ENCODE assay signal across 8 cellular contexts in genomic region chr4:48906283-48907173, GRCh38. TPM values are rescaled to one million over a fixed set of nuclear protein-coding genes. Genes with fewer than 3 reads are reported as not detected.
DNase-seq lines count a peak whose midpoint lies in the region; ATAC-seq and TF ChIP-seq lines count a peak whose summit lies in the region.

OCIAD2 (minus strand) TSS chr4:48906774; CDS start chr4:48904549, 2,225 bp downstream.

- CTCF ChIA-PET in Panc1 (lab: Charles Lee), result interaction anchor here (0.6 kb wide), 1 partner anchor 25 kb away, joined by 3 read pairs; no protein-coding TSS in a partner anchor

- H3K4me1 ChIP-seq in Panc1 (ENCODE audit: control insufficient read depth, insufficient read depth, low read length) (peaks cover 4% of the 10 kb centered on the region; the same call in 1 of the 2 replicates), psoas muscle (no peaks in the 10 kb centered on the region), uterus (no peaks in the 10 kb centered on the region)

- H3K9me3 Mint-ChIP-seq in glutamatergic neuron (ENCODE audit: unreplicated experiment), result peaks cover 16% of the 10 kb centered on the region

- peak in 1 of 2 donors; percentile 33 for TF ChIP-seq POLR2A in uterus (IDR thresholded peaks at IDR 0.05)

- POLR2A ChIA-PET in Panc1 (lab: Charles Lee), result no interaction called here

- ATAC-seq in GM21528 (IDR thresholded peaks at IDR 0.05; ENCODE audit: low FRiP score, unreplicated experiment) (peak; percentile 97), Panc1 (peak; percentile 87), psoas muscle (peak; percentile 60 to 73 (median 65))

- in situ Hi-C loops in Panc1 (cut with HindIII; ENCODE audit: low pct_unique_long_range_greater_than_20kb, low sequenced_read_pairs), result no loop called here

- intact Hi-C loops in Panc1 (cut with micrococcal nuclease; ENCODE audit: unreplicated experiment) (no loop called here), psoas muscle (cut with DNase I) (no loop called here), uterus (cut with DNase I; ENCODE audit: low total_unique reads) (no loop called here)

- peak within 1 kb of the TSS; percentile 91 for H3K27ac Mint-ChIP-seq in glutamatergic neuron (ENCODE audit: unreplicated experiment)

- 8 to 19% (median 9%) methylated on average over 30 to 62 of the region's 62 CpGs for WGBS in psoas muscle, 3 donors

- H3K36me3 ChIP-seq in Panc1 (ENCODE audit: control insufficient read depth, insufficient read depth, low read length) (no peaks in the 10 kb centered on the region), psoas muscle (ENCODE audit: insufficient read depth in 1 of 2, low read depth in 1 of 2) (no peaks in the 10 kb centered on the region), uterus (no peaks in the 10 kb centered on the region)

- H3K4me3 Mint-ChIP-seq in glutamatergic neuron (ENCODE audit: unreplicated experiment), result peak within 1 kb of the TSS; percentile 92

- H3K27ac ChIP-seq in Panc1 (ENCODE audit: low read length) (0 out of 2 replicates have a peak within 1 kb of the TSS, but pooled peaks have one; percentile 54), psoas muscle (no peak within 1 kb of the TSS), uterus (peak within 1 kb of the TSS in 1 of 2 donors; percentile 33)

- H3K4me1 Mint-ChIP-seq in glutamatergic neuron (ENCODE audit: low read depth, unreplicated experiment), result peaks cover 3% of the 10 kb centered on the region

- peak within 1 kb of the TSS; percentile 68 for H3K4me3 ChIP-seq in Jurkat, Clone E6-1 (ENCODE audit: low read length)
- H3K4me3 ChIP-seq in Panc1 (ENCODE audit: low read depth in 2 of 2, low read length in 2 of 2) (peak within 1 kb of the TSS; percentile 59 to 60), psoas muscle (peak within 1 kb of the TSS; percentile 65), uterus (peak within 1 kb of the TSS; percentile 39 to 47)

- H3K9me3 ChIP-seq in Panc1 (ENCODE audit: control insufficient read depth, insufficient read depth, low read depth, low read length) (no peaks in the 10 kb centered on the region), psoas muscle (no peaks in the 10 kb centered on the region), uterus (no peaks in the 10 kb centered on the region)

- peak; percentile 49 for TF ChIP-seq CTCF in Panc1 (IDR thresholded peaks at IDR 0.05)
- no peak for TF ChIP-seq CTCF in glutamatergic neuron (IDR thresholded peaks at IDR 0.05; ENCODE audit: partially characterized antibody, unreplicated experiment)
- TF ChIP-seq CTCF in psoas muscle (IDR thresholded peaks at IDR 0.05), result peak; percentile 9
- peak in 2 of 4 experiments; percentile 9 to 11 for TF ChIP-seq CTCF in uterus (IDR thresholded peaks at IDR 0.05)

- BruUV-seq in Panc1 (replicated peaks; lab: Mats Ljungman, UMichigan), result no TSS peak

- DNase-seq in DMS79 (lab: John Stamatoyannopoulos, UW), result peak; percentile 88
- DNase-seq in Jurkat, Clone E6-1 (ENCODE audit: low read depth, low spot score), result peak; percentile 88
- no peak for DNase-seq in Panc1 (ENCODE audit: low read depth, low spot score)
- peak; percentile 56 for DNase-seq in activated gamma-delta T cell (lab: John Stamatoyannopoulos, UW)
- DNase-seq in glutamatergic neuron, result peak; percentile 73
- DNase-seq in psoas muscle, result peak; percentile 47 to 60
- peak; percentile 30 to 49 for DNase-seq in uterus

- H3K36me3 Mint-ChIP-seq in glutamatergic neuron (ENCODE audit: unreplicated experiment), result peaks cover 5% of the 10 kb centered on the region

- H3K27me3 Mint-ChIP-seq in glutamatergic neuron (ENCODE audit: unreplicated experiment), result peaks cover 8% of the 10 kb centered on the region

- no peaks in the 10 kb centered on the region for H3K27me3 ChIP-seq in Panc1 (ENCODE audit: control insufficient read depth, insufficient read depth, low read length)
- H3K27me3 ChIP-seq in psoas muscle (ENCODE audit: insufficient read depth in 3 of 3, low read length in 2 of 3), result peaks cover 0 to 15% (median 2%) of the 10 kb centered on the region in 3 donors
- H3K27me3 ChIP-seq in uterus, result no peaks in the 10 kb centered on the region

RNA-seq across cellular contexts. Expression of gene OCIAD2, which starts in this region (rescaled TPM):
- polyA plus RNA-seq in Jurkat, Clone E6-1 (2012; ENCODE audit: insufficient read depth, insufficient read length), result 296 TPM
- total RNA-seq in Panc1 (2021; ENCODE audit: unreplicated experiment) (32.8 TPM), glutamatergic neuron (ENCODE audit: unreplicated experiment) (66.7 TPM), psoas muscle (1 to 10 TPM; 2.1 to 9.7 (median 7.0) TPM), uterus (10 to 100 TPM in 2 of 4 donors, 1 to 10 TPM in 1, under 1 TPM in 1; 0.88 to 17.0 (median 6.2) TPM)
- polyA plus RNA-seq in Panc1 (2012; ENCODE audit: insufficient read length), result 58.6 TPM
- 1 to 10 TPM; 3.7 to 8.8 (median 7.8) TPM for polyA plus RNA-seq in psoas muscle
